9 cellular contexts compared by ENCODE assay signal in the genomic region with DNA sequence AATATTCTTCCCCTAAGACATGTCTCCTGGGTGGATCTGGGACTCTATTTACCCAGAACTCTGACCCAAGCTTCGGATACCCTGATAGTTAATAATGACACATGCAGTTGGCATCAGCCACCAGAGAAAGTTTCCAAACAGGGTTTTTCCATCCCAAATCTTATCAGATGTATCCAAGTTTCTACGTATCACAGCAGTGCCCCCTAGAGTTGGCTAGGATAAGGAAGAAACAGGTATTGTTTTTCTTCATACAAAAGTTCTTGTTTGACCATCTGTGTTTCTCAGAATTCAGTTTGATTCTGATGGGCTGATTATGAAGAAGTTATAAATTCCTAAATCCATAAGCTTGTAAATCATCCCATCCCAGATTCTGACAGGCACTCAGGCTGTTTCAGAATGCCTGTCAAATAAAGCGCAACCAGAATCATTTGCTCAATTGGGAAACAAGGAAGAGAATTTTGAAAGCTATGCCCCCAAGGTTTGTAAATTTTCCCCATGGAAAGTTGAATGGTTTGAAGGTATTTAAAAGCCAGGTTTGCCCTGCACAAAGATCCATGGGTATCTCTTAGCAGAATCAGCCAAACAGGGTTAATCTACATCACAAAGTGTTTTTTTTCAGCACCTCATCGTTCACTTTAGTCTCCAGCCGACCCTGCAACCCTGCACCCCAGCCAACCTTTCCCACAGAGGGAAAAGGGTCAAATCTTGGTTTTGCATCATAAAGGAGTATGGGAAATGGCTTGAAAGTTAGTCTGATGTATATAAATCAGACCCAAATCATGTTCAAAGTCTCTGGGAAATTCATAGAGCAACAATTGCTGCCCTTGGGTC. TPM values are rescaled to one million over a fixed set of nuclear protein-coding genes. Genes with fewer than 3 reads are reported as not detected.
DNase-seq lines count a peak whose midpoint lies in the region; ATAC-seq, FAIRE-seq and TF ChIP-seq lines count a peak whose summit lies in the region.
"Had no signal": no experiment of that assay in that cellular context is flagged by ENCODE, and none has a peak within 500 bp of the region (broad histone marks: within the 10 kb centered on the region; RNA-seq: fewer than 3 reads in every experiment).

No MANE protein-coding gene starts in this region.

- H3K36me3 ChIP-seq in DND-41 (ENCODE audit: insufficient read depth, low read length) = no peaks in the 10 kb centered on the region
- H3K36me3 ChIP-seq in GM12878 (ENCODE audit: control insufficient read depth in 2 of 2, insufficient read depth in 2 of 2, low read length in 1 of 2) = no peaks in the 10 kb centered on the region
- H3K36me3 ChIP-seq: adrenal gland had no signal

- TF ChIP-seq POLR2A in GM12878 (IDR thresholded peaks at IDR 0.05; ENCODE audit: low read depth, low read length) = no peak

- no peak for FAIRE-seq in GM12878 (lab: Jason Lieb, UNC)

- H3K27me3 ChIP-seq in DND-41 (ENCODE audit: insufficient read depth, low read length, poor library complexity) (peaks cover 13% of the 10 kb centered on the region), GM12878 (replicated peaks in 1 of 2; ENCODE audit: control insufficient read depth in 2 of 2, insufficient read depth in 2 of 2, low read length in 1 of 2) (no peaks in the 10 kb centered on the region; a peak in 4 of 4 replicates)

- no peaks in the 10 kb centered on the region for H3K9me3 ChIP-seq in DND-41 (ENCODE audit: insufficient read depth, low read length, severe bottlenecking)
- H3K9me3 ChIP-seq in GM12878 (replicated peaks; ENCODE audit: control insufficient read depth, insufficient read depth, low read length) = no peaks in the 10 kb centered on the region
- H3K9me3 ChIP-seq: adrenal gland had no signal

- H3K79me2 ChIP-seq in DND-41 (ENCODE audit: insufficient read depth, low read length) = no peaks in the 10 kb centered on the region
- H3K79me2 ChIP-seq in GM12878 (ENCODE audit: control insufficient read depth, insufficient read depth, low read length) = no peaks in the 10 kb centered on the region

- BruUV-seq in GM12878 (replicated peaks; lab: Mats Ljungman, UMichigan) = no TSS peak

- SMC1A ChIA-PET in GM12878 (lab: Charles Lee; ENCODE audit: uncharacterized antibody, unreplicated experiment) = no interaction called here

- TF ChIP-seq EP300 in GM12878 (IDR thresholded peaks at IDR 0.05; ENCODE audit: borderline replicate concordance in 1 of 2, control insufficient read depth in 1 of 2, low read depth in 2 of 2, low read length in 2 of 2) = no peak

- H3K9ac ChIP-seq in DND-41 (ENCODE audit: low read depth, low read length) (no peak overlapping the region), GM12878 (ENCODE audit: control insufficient read depth, insufficient read depth, low read length) (no peak overlapping the region)

- TF ChIP-seq CTCF in DND-41 (IDR thresholded peaks at IDR 0.05; ENCODE audit: borderline replicate concordance, extremely low read depth, low read length, poor library complexity, severe bottlenecking) (peak; percentile 39), HFF-Myc (IDR thresholded peaks at IDR 0.05; ENCODE audit: low read depth, low read length, missing control alignments) (peak; percentile 56), GM12878 (IDR thresholded peaks at IDR 0.05 in 2 of 3, conservative IDR thresholded peaks at IDR 0.05 in 1 of 3; ENCODE audit: control insufficient read depth in 2 of 3, extremely low read depth in 1 of 3, insufficient read depth in 1 of 3, low read depth in 3 of 3, low read length in 3 of 3) (peak; percentile 13 to 34 (median 31); a peak in 5 of 6 replicates)

- DNase-seq in DND-41 = no peak
- DNase-seq in HFF-Myc (ENCODE audit: extremely low read depth, low read depth) = no peak
- DNase-seq in GM12878 (ENCODE audit: low read depth, low spot score) = no peak
- peak; percentile 35 to 42 for DNase-seq in lung microvascular endothelial cell (ENCODE audit: low read depth in 2 of 2)
- no peak for DNase-seq in posterior vena cava (ENCODE audit: low spot score)
- no peak for DNase-seq in NCI-H345 treated with DMSO at 0.1 percent for 48 hours (lab: John Stamatoyannopoulos, UW; ENCODE audit: unreplicated experiment)
- DNase-seq in NCI-H1930 (lab: John Stamatoyannopoulos, UW) = no peak

- CTCF ChIA-PET in GM12878 (lab: Yijun Ruan, JAX) = interaction anchor here (0.7 to 2.9 kb wide), 3 partner anchors 8 to 86 kb away, joined by 3 to 11 read pairs (median 3); no protein-coding TSS in a partner anchor

- H3K4me3 ChIP-seq in DND-41 (ENCODE audit: low read depth in 1 of 2, low read length in 2 of 2) (no peak overlapping the region), HFF-Myc (replicated peaks; ENCODE audit: low read depth, low read length) (no peak overlapping the region), GM12878 (no peak overlapping the region)
- H3K4me3 ChIP-seq: adrenal gland had no signal

- H4K20me1 ChIP-seq in DND-41 (ENCODE audit: insufficient read depth, low read length) (no peaks in the 10 kb centered on the region), GM12878 (ENCODE audit: control insufficient read depth, insufficient read depth) (no peaks in the 10 kb centered on the region)

- intact Hi-C loops in GM12878 (cut with micrococcal nuclease; ENCODE audit: unreplicated experiment) = no loop called here
- intact Hi-C loops in posterior vena cava (cut with DNase I) = no loop called here

- RAD21 ChIA-PET in GM12878 (lab: Charles Lee; ENCODE audit: unreplicated experiment) = no interaction called here

- H3K27ac ChIP-seq in DND-41 (ENCODE audit: low read length) (no peak overlapping the region), GM12878 (ENCODE audit: control insufficient read depth, insufficient read depth) (no peak overlapping the region)
- H3K27ac ChIP-seq: adrenal gland had no signal

- no peaks in the 10 kb centered on the region for H3K4me1 ChIP-seq in DND-41 (ENCODE audit: insufficient read depth, low read length)
- no peaks in the 10 kb centered on the region for H3K4me1 ChIP-seq in GM12878 (ENCODE audit: control insufficient read depth, insufficient read depth, low read length)
- H3K4me1 ChIP-seq: adrenal gland had no signal

- POLR2A ChIA-PET in GM12878 (lab: Charles Lee) = no interaction called here

- in situ Hi-C loops in GM12878 (cut with MboI) = no loop called here

- 0 out of 2 replicates have a peak, but pooled peaks have one; percentile 12 for TF ChIP-seq RAD21 in GM12878 (IDR thresholded peaks at IDR 0.05; ENCODE audit: insufficient read depth, low read depth, low read length)

- H2AFZ ChIP-seq in DND-41 (ENCODE audit: low read depth, low read length) (no peak overlapping the region), GM12878 (ENCODE audit: control insufficient read depth, low read depth, low read length) (no peak overlapping the region)

- ATAC-seq in DND-41 (ENCODE audit: insufficient read depth, low read depth) (no peak), GM12878 (no peak), HG02623 (IDR thresholded peaks at IDR 0.05; ENCODE audit: unreplicated experiment) (no peak)

- WGBS in GM12878 (ENCODE audit: insufficient coverage, insufficient replicate concordance, low lambda C conversion rate, missing lambda C conversion rate) = 32% methylated on average over 5 of the region's 5 CpGs

- H3K4me2 ChIP-seq in DND-41 (ENCODE audit: insufficient read depth, low read length) (no peak overlapping the region), GM12878 (ENCODE audit: control insufficient read depth, insufficient read depth) (no peak overlapping the region)

TF ChIP-seq in GM12878, 131 proteins besides CTCF, POLR2A, EP300 and RAD21 (continues in another document):
- TF ChIP-seq, protein P1, sequence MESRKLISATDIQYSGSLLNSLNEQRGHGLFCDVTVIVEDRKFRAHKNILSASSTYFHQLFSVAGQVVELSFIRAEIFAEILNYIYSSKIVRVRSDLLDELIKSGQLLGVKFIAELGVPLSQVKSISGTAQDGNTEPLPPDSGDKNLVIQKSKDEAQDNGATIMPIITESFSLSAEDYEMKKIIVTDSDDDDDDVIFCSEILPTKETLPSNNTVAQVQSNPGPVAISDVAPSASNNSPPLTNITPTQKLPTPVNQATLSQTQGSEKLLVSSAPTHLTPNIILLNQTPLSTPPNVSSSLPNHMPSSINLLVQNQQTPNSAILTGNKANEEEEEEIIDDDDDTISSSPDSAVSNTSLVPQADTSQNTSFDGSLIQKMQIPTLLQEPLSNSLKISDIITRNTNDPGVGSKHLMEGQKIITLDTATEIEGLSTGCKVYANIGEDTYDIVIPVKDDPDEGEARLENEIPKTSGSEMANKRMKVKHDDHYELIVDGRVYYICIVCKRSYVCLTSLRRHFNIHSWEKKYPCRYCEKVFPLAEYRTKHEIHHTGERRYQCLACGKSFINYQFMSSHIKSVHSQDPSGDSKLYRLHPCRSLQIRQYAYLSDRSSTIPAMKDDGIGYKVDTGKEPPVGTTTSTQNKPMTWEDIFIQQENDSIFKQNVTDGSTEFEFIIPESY (IDR thresholded peaks at IDR 0.05) = no peak
- TF ChIP-seq SMC3 (IDR thresholded peaks at IDR 0.05; ENCODE audit: borderline replicate concordance, low read length) = no peak
- no peak for TF ChIP-seq PML (IDR thresholded peaks at IDR 0.05; ENCODE audit: low read length)

RNA-seq across cellular contexts. Expression of a gene that starts 47.4 kb away (rescaled TPM):
- not detected in 2 replicates for total RNA-seq in GM12878 (2013; cell fraction: nucleolus; rRNA removed)
- not detected in 2 replicates for total RNA-seq in GM12878 (2014; rRNA removed)
- total RNA-seq in GM12878 (2014; rRNA removed; fragmentation: Illumina TruSeq; extraction: Trizol) = not detected in 2 replicates
- not detected in 2 replicates for total RNA-seq in GM12878 (2021)
- not detected for polyA plus RNA-seq in GM12878 (2011; ENCODE audit: low read depth)
- polyA plus RNA-seq in GM12878 (2011; rRNA removed) = not detected in 2 replicates
- polyA plus RNA-seq in GM12878 (2011; cell fraction: cytosol; rRNA removed) = not detected in 2 replicates
- not detected in 2 replicates for polyA plus RNA-seq in GM12878 (2011; cell fraction: nucleus; rRNA removed)
- not detected in 2 replicates for polyA plus RNA-seq in GM12878 (2012)
- polyA plus RNA-seq in GM12878 (2014; fragmentation: Illumina TruSeq; extraction: Trizol) = not detected in 2 replicates
- not detected for polyA plus RNA-seq in GM12878 (2014; fragmentation: Nextera tagmentation; extraction: Ambion mirVana)
- polyA plus RNA-seq in GM12878 (2014; rRNA removed) = not detected in 2 replicates
- not detected for polyA plus RNA-seq in GM12878 (2016; fragmentation: Nextera tagmentation; extraction: Ambion mirVana)
- not detected in 2 replicates for polyA minus RNA-seq in GM12878 (2011; rRNA and poly(A)+ RNA removed)
- not detected in 2 replicates for polyA minus RNA-seq in GM12878 (2011; cell fraction: cytosol; rRNA and poly(A)+ RNA removed)
- polyA minus RNA-seq in GM12878 (2011; cell fraction: nucleus; rRNA and poly(A)+ RNA removed) = not detected in 2 replicates
- not detected in 2 replicates for total RNA-seq in lung microvascular endothelial cell
- under 1 TPM in 1 of 2 donors, not detected in 1; 0.09 TPM for total RNA-seq in posterior vena cava

Comparison
In these comparisons a context has a peak if more than half of its experiments do, and no peak if none do; other contexts are left out.
1. DNase-seq: peak in lung microvascular endothelial cell (2 of 2); none in DND-41 (single experiment), HFF-Myc (single experiment), GM12878 (single experiment), posterior vena cava (single experiment), NCI-H345 treated with DMSO at 0.1 percent for 48 hours (single experiment) and NCI-H1930 (0 of 2).
2. Peak in every context shown above with its lines, with median percentiles within 50 percentile points of each other: CTCF ChIP-seq.